8 cellular contexts compared by ENCODE assay signal in genomic region chr2:127886593-127886935, GRCh38. TPM values are rescaled to one million over a fixed set of nuclear protein-coding genes. Genes with fewer than 3 reads are reported as not detected.
DNase-seq lines count a peak whose midpoint lies in the region; ATAC-seq and TF ChIP-seq lines count a peak whose summit lies in the region.
"Not testable (repeated sequence)": the region's sequence is repeated elsewhere in the genome, so short reads cannot be mapped to it uniquely, and the experiment has no call there.

No MANE protein-coding gene starts in this region.

- no CpG with 5 or more reads among the region's 32 CpGs for WGBS in esophagus muscularis mucosa

- TF ChIP-seq CTCF in esophagus muscularis mucosa (IDR thresholded peaks at IDR 0.05): not testable (repeated sequence)

- peak overlapping the region; percentile 87 to 97 (median 92) for H3K4me3 Mint-ChIP-seq in CD4-positive, CD25-positive, alpha-beta regulatory T cell
- H3K4me3 Mint-ChIP-seq in activated naive CD4-positive, alpha-beta T cell treated with anti-CD3 and anti-CD28 coated beads, Interleukin-2, amount 50 U/mL, for 24 hours: peak overlapping the region; percentile 88
- H3K4me3 Mint-ChIP-seq in memory B cell: peak overlapping the region; percentile 88

- H3K27me3 ChIP-seq in CD4-positive, CD25-positive, alpha-beta regulatory T cell (ENCODE audit: control insufficient read depth, insufficient read depth, low read length); esophagus muscularis mucosa: not testable (repeated sequence)

- not testable (repeated sequence) for H3K9me3 ChIP-seq in CD4-positive, CD25-positive, alpha-beta regulatory T cell (ENCODE audit: control insufficient read depth in 2 of 2, low read length in 2 of 2); esophagus muscularis mucosa

- TF ChIP-seq POLR2A in esophagus muscularis mucosa (IDR thresholded peaks at IDR 0.05; ENCODE audit: low read depth): not testable (repeated sequence)

- not testable (repeated sequence) for TF ChIP-seq EP300 in esophagus muscularis mucosa (IDR thresholded peaks at IDR 0.05)

- H3K36me3 ChIP-seq in CD4-positive, CD25-positive, alpha-beta regulatory T cell (ENCODE audit: control insufficient read depth, insufficient read depth, low read length): not testable (repeated sequence)
- H3K36me3 ChIP-seq in esophagus muscularis mucosa: peaks cover 0 to 22% (median 10%) of the 10 kb centered on the region in 4 donors

- H3K9me3 Mint-ChIP-seq in CD4-positive, CD25-positive, alpha-beta regulatory T cell; activated naive CD4-positive, alpha-beta T cell treated with anti-CD3 and anti-CD28 coated beads, Interleukin-2, amount 50 U/mL, for 24 hours; memory B cell: not testable (repeated sequence)

- peak overlapping the region; percentile 75 for H3K27ac ChIP-seq in CD4-positive, CD25-positive, alpha-beta regulatory T cell (ENCODE audit: insufficient read depth, low read length, poor library complexity, severe bottlenecking)
- H3K27ac ChIP-seq in esophagus muscularis mucosa (replicated peaks in 1 of 4): peak overlapping the region; percentile 91 to 93 (median 92)
- peak overlapping the region; percentile 46 to 92 (median 87) for H3K27ac ChIP-seq in skin epidermis

- H3K36me3 Mint-ChIP-seq in CD4-positive, CD25-positive, alpha-beta regulatory T cell; activated naive CD4-positive, alpha-beta T cell treated with anti-CD3 and anti-CD28 coated beads, Interleukin-2, amount 50 U/mL, for 24 hours; memory B cell: not testable (repeated sequence)

- H3K4me1 ChIP-seq in CD4-positive, CD25-positive, alpha-beta regulatory T cell (ENCODE audit: control insufficient read depth, insufficient read depth, low read length, poor library complexity, severe bottlenecking): peaks cover 16% of the 10 kb centered on the region
- peaks cover 35 to 51% (median 47%) of the 10 kb centered on the region in 4 donors for H3K4me1 ChIP-seq in esophagus muscularis mucosa

- H3K27me3 Mint-ChIP-seq in CD4-positive, CD25-positive, alpha-beta regulatory T cell; activated naive CD4-positive, alpha-beta T cell treated with anti-CD3 and anti-CD28 coated beads, Interleukin-2, amount 50 U/mL, for 24 hours; memory B cell: not testable (repeated sequence)

- peak in 1 of 3 donors; percentile 35 for DNase-seq in CD4-positive, CD25-positive, alpha-beta regulatory T cell
- peak; percentile 45 for DNase-seq in NCI-H82 (lab: John Stamatoyannopoulos, UW)
- DNase-seq in esophagus muscularis mucosa (ENCODE audit: extremely low spot score); memory B cell (ENCODE audit: low spot score in 2 of 2): not testable (repeated sequence)

- H3K4me1 Mint-ChIP-seq in CD4-positive, CD25-positive, alpha-beta regulatory T cell: peaks cover 19 to 51% (median 45%) of the 10 kb centered on the region in 4 donors
- peaks cover 55% of the 10 kb centered on the region for H3K4me1 Mint-ChIP-seq in activated naive CD4-positive, alpha-beta T cell treated with anti-CD3 and anti-CD28 coated beads, Interleukin-2, amount 50 U/mL, for 24 hours
- H3K4me1 Mint-ChIP-seq in memory B cell: peaks cover 20% of the 10 kb centered on the region

- intact Hi-C loops in esophagus muscularis mucosa (cut with DNase I): loop anchor here (5.0 to 10.0 kb wide), 2 partner anchors 141 to 208 kb away; partner anchors contain the start of genes SAP130 and UGGT1

- H3K4me3 ChIP-seq in CD4-positive, CD25-positive, alpha-beta regulatory T cell (ENCODE audit: low read depth, low read length): peak overlapping the region; percentile 40
- peak overlapping the region; percentile 66 to 83 (median 71) for H3K4me3 ChIP-seq in esophagus muscularis mucosa
- H3K4me3 ChIP-seq in skin epidermis: peak overlapping the region; percentile 54 to 70 (median 64)

- peak; percentile 4 to 5 for ATAC-seq in CD4-positive, CD25-positive, alpha-beta regulatory T cell (ENCODE audit: low read depth in 2 of 2)
- ATAC-seq in GM19438 (IDR thresholded peaks at IDR 0.05; ENCODE audit: low read depth, unreplicated experiment): peak; percentile 30
- ATAC-seq in HG03025 (IDR thresholded peaks at IDR 0.05; ENCODE audit: low FRiP score, unreplicated experiment): peak; percentile 28
- ATAC-seq in memory B cell (ENCODE audit: low read depth): peak; percentile 15

- peak overlapping the region in 2 of 3 donors; percentile 89 to 92 for H3K27ac Mint-ChIP-seq in CD4-positive, CD25-positive, alpha-beta regulatory T cell
- peak overlapping the region; percentile 70 for H3K27ac Mint-ChIP-seq in activated naive CD4-positive, alpha-beta T cell treated with anti-CD3 and anti-CD28 coated beads, Interleukin-2, amount 50 U/mL, for 24 hours
- H3K27ac Mint-ChIP-seq in memory B cell: peak overlapping the region; percentile 75

RNA-seq across cellular contexts. Expression of gene AMMECR1L, which starts 0.8 kb away (rescaled TPM):
- 14.0 TPM for total RNA-seq in CD4-positive, CD25-positive, alpha-beta regulatory T cell
- 1 to 10 TPM; 3.3 to 8.5 (median 5.6) TPM for polyA plus RNA-seq in CD4-positive, CD25-positive, alpha-beta regulatory T cell
- total RNA-seq in esophagus muscularis mucosa: 10 to 100 TPM; 10.4 to 13.2 (median 11.4) TPM

RNA-seq across cellular contexts. Expression of gene POLR2D, which starts 28.6 kb away (rescaled TPM):
- total RNA-seq in CD4-positive, CD25-positive, alpha-beta regulatory T cell: 25.3 TPM
- 10 to 100 TPM; 31.8 to 44.1 (median 36.0) TPM for polyA plus RNA-seq in CD4-positive, CD25-positive, alpha-beta regulatory T cell
- total RNA-seq in esophagus muscularis mucosa: 10 to 100 TPM; 13.7 to 18.5 (median 14.7) TPM
